ENCODE assay signal across 2 cellular contexts in the genomic region with DNA sequence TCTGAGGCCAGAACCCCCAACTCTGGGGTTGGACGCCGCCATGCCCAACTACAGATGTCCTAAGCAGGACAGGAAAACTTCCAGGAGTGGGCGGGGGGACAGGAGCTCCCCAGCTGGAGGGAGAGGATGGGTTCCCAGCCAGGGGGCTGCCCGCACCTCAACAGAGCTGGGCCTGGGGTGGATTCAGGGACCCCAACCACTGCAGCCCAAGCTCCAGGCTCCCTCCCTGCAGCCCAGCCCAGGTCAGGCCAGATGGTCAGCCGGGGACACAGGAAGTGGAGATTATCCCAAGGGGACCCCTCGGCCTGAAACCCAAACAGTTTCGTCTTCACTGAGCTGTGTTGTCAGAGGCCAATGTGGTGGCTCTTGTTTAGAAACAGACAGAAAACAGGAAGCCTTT.
TF ChIP-seq lines count a peak whose summit lies in the region.

No MANE protein-coding gene starts in this region.

TF ChIP-seq in SK-N-SH, 30 proteins besides CTCF, POLR2A, EP300 and RAD21:
- TF ChIP-seq SMC3 (IDR thresholded peaks at IDR 0.05; ENCODE audit: low read depth, low read length) = no peak
- TF ChIP-seq, protein P1, sequence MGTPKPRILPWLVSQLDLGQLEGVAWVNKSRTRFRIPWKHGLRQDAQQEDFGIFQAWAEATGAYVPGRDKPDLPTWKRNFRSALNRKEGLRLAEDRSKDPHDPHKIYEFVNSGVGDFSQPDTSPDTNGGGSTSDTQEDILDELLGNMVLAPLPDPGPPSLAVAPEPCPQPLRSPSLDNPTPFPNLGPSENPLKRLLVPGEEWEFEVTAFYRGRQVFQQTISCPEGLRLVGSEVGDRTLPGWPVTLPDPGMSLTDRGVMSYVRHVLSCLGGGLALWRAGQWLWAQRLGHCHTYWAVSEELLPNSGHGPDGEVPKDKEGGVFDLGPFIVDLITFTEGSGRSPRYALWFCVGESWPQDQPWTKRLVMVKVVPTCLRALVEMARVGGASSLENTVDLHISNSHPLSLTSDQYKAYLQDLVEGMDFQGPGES (IDR thresholded peaks at IDR 0.05; ENCODE audit: low read depth, low read length) = no peak
- no peak for TF ChIP-seq RCOR1 (IDR thresholded peaks at IDR 0.05; ENCODE audit: low read length)
- no peak for TF ChIP-seq TCF12 (IDR thresholded peaks at IDR 0.05)

TF ChIP-seq in SK-N-SH treated with all-trans-retinoic acid at 6 μM for 48 hours, 23 proteins besides CTCF, POLR2A, EP300 and RAD21:
- no peak for TF ChIP-seq ZC3H10 (CRISPR knock-in tag; IDR thresholded peaks at IDR 0.05)
- no peak for TF ChIP-seq ZFP30 (CRISPR knock-in tag; IDR thresholded peaks at IDR 0.05)
- no peak for TF ChIP-seq ARNTL (CRISPR knock-in tag; IDR thresholded peaks at IDR 0.05; ENCODE audit: borderline replicate concordance, low read depth)
- TF ChIP-seq TCF4 (CRISPR knock-in tag; IDR thresholded peaks at IDR 0.05; ENCODE audit: borderline replicate concordance) = no peak
- no peak for TF ChIP-seq ZNF70 (CRISPR knock-in tag; IDR thresholded peaks at IDR 0.05)
- TF ChIP-seq ZFP3 (CRISPR knock-in tag; IDR thresholded peaks at IDR 0.05) = no peak
- TF ChIP-seq, protein P2, sequence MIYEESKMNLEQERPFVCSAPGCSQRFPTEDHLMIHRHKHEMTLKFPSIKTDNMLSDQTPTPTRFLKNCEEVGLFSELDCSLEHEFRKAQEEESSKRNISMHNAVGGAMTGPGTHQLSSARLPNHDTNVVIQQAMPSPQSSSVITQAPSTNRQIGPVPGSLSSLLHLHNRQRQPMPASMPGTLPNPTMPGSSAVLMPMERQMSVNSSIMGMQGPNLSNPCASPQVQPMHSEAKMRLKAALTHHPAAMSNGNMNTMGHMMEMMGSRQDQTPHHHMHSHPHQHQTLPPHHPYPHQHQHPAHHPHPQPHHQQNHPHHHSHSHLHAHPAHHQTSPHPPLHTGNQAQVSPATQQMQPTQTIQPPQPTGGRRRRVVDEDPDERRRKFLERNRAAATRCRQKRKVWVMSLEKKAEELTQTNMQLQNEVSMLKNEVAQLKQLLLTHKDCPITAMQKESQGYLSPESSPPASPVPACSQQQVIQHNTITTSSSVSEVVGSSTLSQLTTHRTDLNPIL (CRISPR knock-in tag; IDR thresholded peaks at IDR 0.05; ENCODE audit: low read depth) = no peak
- TF ChIP-seq SNAI2 (CRISPR knock-in tag; IDR thresholded peaks at IDR 0.05) = no peak
- TF ChIP-seq TOX (CRISPR knock-in tag; IDR thresholded peaks at IDR 0.05; ENCODE audit: borderline replicate concordance) = no peak
- TF ChIP-seq, protein P3, sequence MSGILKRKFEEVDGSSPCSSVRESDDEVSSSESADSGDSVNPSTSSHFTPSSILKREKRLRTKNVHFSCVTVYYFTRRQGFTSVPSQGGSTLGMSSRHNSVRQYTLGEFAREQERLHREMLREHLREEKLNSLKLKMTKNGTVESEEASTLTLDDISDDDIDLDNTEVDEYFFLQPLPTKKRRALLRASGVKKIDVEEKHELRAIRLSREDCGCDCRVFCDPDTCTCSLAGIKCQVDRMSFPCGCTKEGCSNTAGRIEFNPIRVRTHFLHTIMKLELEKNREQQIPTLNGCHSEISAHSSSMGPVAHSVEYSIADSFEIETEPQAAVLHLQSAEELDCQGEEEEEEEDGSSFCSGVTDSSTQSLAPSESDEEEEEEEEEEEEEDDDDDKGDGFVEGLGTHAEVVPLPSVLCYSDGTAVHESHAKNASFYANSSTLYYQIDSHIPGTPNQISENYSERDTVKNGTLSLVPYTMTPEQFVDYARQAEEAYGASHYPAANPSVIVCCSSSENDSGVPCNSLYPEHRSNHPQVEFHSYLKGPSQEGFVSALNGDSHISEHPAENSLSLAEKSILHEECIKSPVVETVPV (CRISPR knock-in tag; IDR thresholded peaks at IDR 0.05) = no peak
TF ChIP-seq in SK-N-SH treated with all-trans-retinoic acid at 6 μM for 48 hours: peak in this region for 0.
